15 cellular contexts compared by ENCODE assay signal in genomic region chr2:64312622-64312948, GRCh38.
A peak's percentile ranks its signal among the peaks of the same experiment; 100 is the strongest.
DNase-seq lines count a peak whose midpoint lies in the region; ATAC-seq and TF ChIP-seq lines count a peak whose summit lies in the region.
"Had no signal": no experiment of that assay in that cellular context is flagged by ENCODE, and none has a peak within 500 bp of the region (broad histone marks: within the 10 kb centered on the region; RNA-seq: fewer than 3 reads in every experiment).

No MANE protein-coding gene starts in this region.

- H3K27me3 ChIP-seq in SK-N-SH (ENCODE audit: insufficient read depth) (peaks cover 7% of the 10 kb centered on the region; the same call in 1 of the 2 replicates), neural progenitor cell (no peaks in the 10 kb centered on the region), tibial nerve (no peaks in the 10 kb centered on the region)
- H3K27me3 ChIP-seq: colonic mucosa had no signal

- 89% methylated on average over 5 of the region's 5 CpGs for WGBS in SK-N-SH (ENCODE audit: low lambda C conversion rate)
- 52 to 53% methylated on average over 5 of the region's 5 CpGs for WGBS in tibial nerve, 2 donors

- H3K9ac ChIP-seq in SK-N-SH (no peak overlapping the region), neural progenitor cell (no peak overlapping the region)

- H3F3A ChIP-seq in SK-N-SH (replicated peaks; ENCODE audit: insufficient read depth) (no peaks in the 10 kb centered on the region), neural progenitor cell (ENCODE audit: low read depth) (peaks cover 14% of the 10 kb centered on the region)

- H4K20me1 ChIP-seq in SK-N-SH (ENCODE audit: insufficient read depth) (no peaks in the 10 kb centered on the region), neural progenitor cell (ENCODE audit: low read depth) (no peaks in the 10 kb centered on the region)

- H2AFZ ChIP-seq in SK-N-SH (ENCODE audit: low read depth) (no peak overlapping the region), neural progenitor cell (replicated peaks) (peak overlapping the region; percentile 71)

- no peaks in the 10 kb centered on the region for H3K79me2 ChIP-seq in SK-N-SH (ENCODE audit: insufficient read depth)
- H3K79me2 ChIP-seq in neural progenitor cell (ENCODE audit: low read depth) = no peaks in the 10 kb centered on the region

- POLR2A ChIA-PET in SK-N-SH (lab: Yijun Ruan, JAX) = no interaction called here
- POLR2A ChIA-PET in activated CD4-positive, alpha-beta memory T cell treated with anti-CD3 and anti-CD28 coated beads for 36 hours (lab: Charles Lee) = interaction anchor here (0.5 kb wide), 1 partner anchor 16 kb away, joined by 4 read pairs; no protein-coding TSS in a partner anchor

- no peaks in the 10 kb centered on the region for H3K36me3 ChIP-seq in SK-N-SH (replicated peaks in 1 of 2; ENCODE audit: control insufficient read depth in 1 of 2, insufficient read depth in 2 of 2, low read length in 1 of 2)
- no peaks in the 10 kb centered on the region for H3K36me3 ChIP-seq in neural progenitor cell
- no peaks in the 10 kb centered on the region for H3K36me3 ChIP-seq in tibial nerve
- H3K36me3 ChIP-seq: colonic mucosa had no signal

- peak; percentile 43 for ATAC-seq in SK-N-SH treated with all-trans-retinoic acid at 6 μM for 48 hours
- ATAC-seq: activated naive CD8-positive, alpha-beta T cell treated with anti-CD3 and anti-CD28 coated beads, Interleukin-2, amount 50 U/mL, for 24 hours; activated T-cell treated with anti-CD3 and anti-CD28 coated beads, Interleukin-2, amount 50 U/mL, for 4 hours; CD8-positive, alpha-beta T cell had no signal

- TF ChIP-seq EP300 in SK-N-SH (IDR thresholded peaks at IDR 0.05; ENCODE audit: borderline replicate concordance in 1 of 2, low read depth in 1 of 2, low read length in 1 of 2) (no peak), tibial nerve (IDR thresholded peaks at IDR 0.05) (no peak)

- H3K4me3 Mint-ChIP-seq in neural progenitor cell = peak overlapping the region; percentile 31
- H3K4me3 Mint-ChIP-seq in activated CD4-positive, alpha-beta memory T cell treated with anti-CD3 and anti-CD28 coated beads for 36 hours = no peak overlapping the region
- H3K4me3 Mint-ChIP-seq: activated naive CD8-positive, alpha-beta T cell treated with anti-CD3 and anti-CD28 coated beads, Interleukin-2, amount 50 U/mL, for 24 hours; activated T-cell treated with anti-CD3 and anti-CD28 coated beads, Interleukin-2, amount 50 U/mL, for 4 hours; CD8-positive, alpha-beta T cell; IgD-negative memory B cell had no signal

- no peaks in the 10 kb centered on the region for H3K9me2 ChIP-seq in SK-N-SH

- H3K27me3 Mint-ChIP-seq in neural progenitor cell (ENCODE audit: insufficient read depth, low read depth) = peaks cover 4% of the 10 kb centered on the region
- H3K27me3 Mint-ChIP-seq in activated CD4-positive, alpha-beta memory T cell treated with anti-CD3 and anti-CD28 coated beads for 36 hours = no peaks in the 10 kb centered on the region
- H3K27me3 Mint-ChIP-seq: activated naive CD8-positive, alpha-beta T cell treated with anti-CD3 and anti-CD28 coated beads, Interleukin-2, amount 50 U/mL, for 24 hours had no signal

- H3K9me3 Mint-ChIP-seq in neural progenitor cell = no peaks in the 10 kb centered on the region
- H3K9me3 Mint-ChIP-seq in activated CD4-positive, alpha-beta memory T cell treated with anti-CD3 and anti-CD28 coated beads for 36 hours = no peaks in the 10 kb centered on the region
- H3K9me3 Mint-ChIP-seq: activated naive CD8-positive, alpha-beta T cell treated with anti-CD3 and anti-CD28 coated beads, Interleukin-2, amount 50 U/mL, for 24 hours; activated T-cell treated with anti-CD3 and anti-CD28 coated beads, Interleukin-2, amount 50 U/mL, for 4 hours; CD8-positive, alpha-beta T cell; IgD-negative memory B cell had no signal

- H3K27ac ChIP-seq in SK-N-SH (ENCODE audit: low read depth in 2 of 2, low read length in 1 of 2) (no peak overlapping the region), cingulate gyrus (ENCODE audit: low read depth, low read length) (peak overlapping the region; percentile 87), neural progenitor cell (no peak overlapping the region), tibial nerve (peak overlapping the region; percentile 61 to 96 (median 75))
- H3K27ac ChIP-seq: colonic mucosa had no signal

- peak overlapping the region; percentile 53 for H3K27ac Mint-ChIP-seq in neural progenitor cell
- no peak overlapping the region for H3K27ac Mint-ChIP-seq in activated CD4-positive, alpha-beta memory T cell treated with anti-CD3 and anti-CD28 coated beads for 36 hours
- H3K27ac Mint-ChIP-seq: activated naive CD8-positive, alpha-beta T cell treated with anti-CD3 and anti-CD28 coated beads, Interleukin-2, amount 50 U/mL, for 24 hours; CD8-positive, alpha-beta T cell; IgD-negative memory B cell had no signal

- intact Hi-C loops in activated CD4-positive, alpha-beta memory T cell treated with anti-CD3 and anti-CD28 coated beads for 36 hours (cut with micrococcal nuclease) = no loop called here

- no peak for TF ChIP-seq RAD21 in SK-N-SH (IDR thresholded peaks at IDR 0.05; ENCODE audit: low read length)

- no peak for TF ChIP-seq POLR2A in tibial nerve (IDR thresholded peaks at IDR 0.05)

- TF ChIP-seq CTCF in SK-N-SH (IDR thresholded peaks at IDR 0.05) (no peak), neural progenitor cell (IDR thresholded peaks at IDR 0.05) (no peak), tibial nerve (IDR thresholded peaks at IDR 0.05) (no peak)

- CTCF ChIA-PET in SK-N-SH (lab: Yijun Ruan, JAX) = interaction anchor here (0.6 to 5.1 kb wide), 8 partner anchors 12 to 595 kb away, joined by 3 to 50 read pairs (median 3); no protein-coding TSS in a partner anchor
- CTCF ChIA-PET in activated CD4-positive, alpha-beta memory T cell treated with anti-CD3 and anti-CD28 coated beads for 36 hours (lab: Charles Lee) = interaction anchor here (1.6 to 5.0 kb wide), 3 partner anchors 18 to 263 kb away, joined by 6 to 38 read pairs (median 9); no protein-coding TSS in a partner anchor

- no peak overlapping the region for H3K4me3 ChIP-seq in SK-N-SH (ENCODE audit: low read depth in 2 of 2, low read length in 1 of 2)
- H3K4me3 ChIP-seq in neural progenitor cell = no peak overlapping the region
- no peak overlapping the region for H3K4me3 ChIP-seq in tibial nerve
- H3K4me3 ChIP-seq: colonic mucosa, GM12878 had no signal

- H3K9me3 ChIP-seq in SK-N-SH (no peaks in the 10 kb centered on the region), neural progenitor cell (ENCODE audit: low read depth) (no peaks in the 10 kb centered on the region), tibial nerve (no peaks in the 10 kb centered on the region)
- H3K9me3 ChIP-seq: colonic mucosa had no signal

- no peak for DNase-seq in SK-N-SH
- DNase-seq in neural progenitor cell (ENCODE audit: low spot score) = no peak
- DNase-seq in tibial nerve (ENCODE audit: low spot score in 2 of 2) = no peak
- no peak for DNase-seq in middle frontal gyrus (ENCODE audit: extremely low spot score, low spot score)
- DNase-seq in activated CD8-positive, alpha-beta memory T cell treated with anti-CD3 and anti-CD28 coated beads for 24 hours = no peak
- DNase-seq in activated CD4-positive, alpha-beta memory T cell treated with anti-CD3 and anti-CD28 coated beads for 36 hours = no peak
- DNase-seq: activated CD4-positive, CD25-positive, alpha-beta regulatory T cell treated with anti-CD3 and anti-CD28 coated beads, Interleukin-2, amount 50 U/mL, for 72 hours; activated naive CD8-positive, alpha-beta T cell treated with anti-CD3 and anti-CD28 coated beads, Interleukin-2, amount 50 U/mL, for 24 hours; activated T-cell treated with anti-CD3 and anti-CD28 coated beads, Interleukin-2, amount 50 U/mL, for 4 hours; CD8-positive, alpha-beta T cell had no signal

- no peaks in the 10 kb centered on the region for H3K36me3 Mint-ChIP-seq in neural progenitor cell
- H3K36me3 Mint-ChIP-seq in activated CD4-positive, alpha-beta memory T cell treated with anti-CD3 and anti-CD28 coated beads for 36 hours = no peaks in the 10 kb centered on the region
- H3K36me3 Mint-ChIP-seq: CD8-positive, alpha-beta T cell; IgD-negative memory B cell had no signal

- no peak overlapping the region for H3K4me2 ChIP-seq in SK-N-SH
- H3K4me2 ChIP-seq in neural progenitor cell = peak overlapping the region; percentile 58

- H3K4me1 ChIP-seq in SK-N-SH (ENCODE audit: control insufficient read depth in 1 of 2, insufficient read depth in 2 of 2, low read depth in 1 of 2, low read length in 1 of 2) (peaks cover 3 to 9% of the 10 kb centered on the region in 2 experiments; a peak in 2 of 4 replicates), neural progenitor cell (peaks cover 18% of the 10 kb centered on the region), tibial nerve (peaks cover 0 to 38% (median 18%) of the 10 kb centered on the region in 4 donors)
- H3K4me1 ChIP-seq: colonic mucosa had no signal

- peaks cover 37% of the 10 kb centered on the region for H3K4me1 Mint-ChIP-seq in neural progenitor cell
- no peaks in the 10 kb centered on the region for H3K4me1 Mint-ChIP-seq in activated CD4-positive, alpha-beta memory T cell treated with anti-CD3 and anti-CD28 coated beads for 36 hours (ENCODE audit: low read depth)
- H3K4me1 Mint-ChIP-seq: activated naive CD8-positive, alpha-beta T cell treated with anti-CD3 and anti-CD28 coated beads, Interleukin-2, amount 50 U/mL, for 24 hours had no signal

TF ChIP-seq in SK-N-SH treated with all-trans-retinoic acid at 6 μM for 48 hours, 23 proteins besides CTCF, POLR2A, EP300 and RAD21:
- no peak for TF ChIP-seq ZNF565 (CRISPR knock-in tag; conservative IDR thresholded peaks at IDR 0.05; ENCODE audit: low read depth)
- no peak for TF ChIP-seq ZNF70 (CRISPR knock-in tag; IDR thresholded peaks at IDR 0.05)

TF ChIP-seq in SK-N-SH, 30 proteins besides CTCF, POLR2A, EP300 and RAD21 (continues in another document):
- TF ChIP-seq SMC3 (IDR thresholded peaks at IDR 0.05; ENCODE audit: low read depth, low read length) (no peak), FOXM1 (IDR thresholded peaks at IDR 0.05; ENCODE audit: low read depth) (no peak), MXI1 (IDR thresholded peaks at IDR 0.05; ENCODE audit: low read depth, low read length) (no peak)

Comparison
In these comparisons a context has a peak if more than half of its experiments do, and no peak if none do; other contexts are left out.
1. H3K27ac ChIP-seq: peak in cingulate gyrus (single experiment) and tibial nerve (4 of 4); none in SK-N-SH (0 of 2) and neural progenitor cell (single experiment).